ENCODE assay signal across 22 cellular contexts in the genomic region with DNA sequence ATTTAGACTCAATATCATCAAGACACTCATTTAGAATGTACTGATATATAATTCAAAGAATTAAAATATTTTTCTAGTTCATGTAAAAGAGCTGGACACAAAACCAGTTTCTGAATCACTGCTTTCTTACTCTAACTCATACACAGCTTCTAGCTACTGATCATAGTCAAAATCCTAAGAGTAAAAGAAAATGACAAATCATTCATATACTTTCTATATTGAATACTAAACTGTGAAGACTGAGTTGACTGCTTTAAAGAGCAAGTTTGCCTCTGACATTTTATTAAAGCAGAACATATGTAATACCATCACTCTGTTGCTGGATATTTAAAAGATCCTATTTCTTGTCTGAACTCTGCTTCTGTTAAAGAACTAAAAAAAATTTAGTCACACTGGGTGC. TPM values are rescaled to one million over a fixed set of nuclear protein-coding genes. Genes with fewer than 3 reads are reported as not detected.
DNase-seq lines count a peak whose midpoint lies in the region; ATAC-seq and TF ChIP-seq lines count a peak whose summit lies in the region.
"Had no signal": no experiment of that assay in that cellular context is flagged by ENCODE, and none has a peak within 500 bp of the region (broad histone marks: within the 10 kb centered on the region; RNA-seq: fewer than 3 reads in every experiment).

No MANE protein-coding gene starts in this region.

- peak overlapping the region; percentile 74; the same call in 1 of the 2 replicates for H3K4me2 ChIP-seq in DND-41 (ENCODE audit: insufficient read depth, low read length)
- no peak overlapping the region for H3K4me2 ChIP-seq in MM.1S (ENCODE audit: low read depth, low read length)

- H3K27me3 ChIP-seq in CD4-positive, alpha-beta T cell (ENCODE audit: control insufficient read depth, insufficient read depth, low read length) = no peaks in the 10 kb centered on the region
- H3K27me3 ChIP-seq in DND-41 (ENCODE audit: insufficient read depth, low read length, poor library complexity) (no peaks in the 10 kb centered on the region), MM.1S (replicated peaks; ENCODE audit: insufficient read depth, low read length) (no peaks in the 10 kb centered on the region)

- peaks cover 55% of the 10 kb centered on the region for H3K36me3 ChIP-seq in DND-41 (ENCODE audit: insufficient read depth, low read length)
- H3K36me3 ChIP-seq in MM.1S (replicated peaks; ENCODE audit: insufficient read depth, low read length) = no peaks in the 10 kb centered on the region

- intact Hi-C loops in activated naive CD4-positive, alpha-beta T cell treated with anti-CD3 and anti-CD28 coated beads for 36 hours (cut with micrococcal nuclease) = loop anchor here (5.0 to 10.0 kb wide), 4 partner anchors 285 to 1500 kb away; no protein-coding TSS in a partner anchor
- intact Hi-C loops in CD4-positive, alpha-beta T cell (cut with DNase I, micrococcal nuclease) = loop anchor here (5.0 to 10.0 kb wide), 4 partner anchors 175 to 835 kb away; partner anchors contain the start of gene EIF1AY (in 2 of the 2)

- H2AFZ ChIP-seq in DND-41 (ENCODE audit: low read depth, low read length) (no peak overlapping the region), MM.1S (ENCODE audit: low read length) (no peak overlapping the region)

- no peak for DNase-seq in activated naive CD4-positive, alpha-beta T cell treated with anti-CD3 and anti-CD28 coated beads for 36 hours
- no peak for DNase-seq in CD4-positive, alpha-beta T cell
- DNase-seq in DND-41 (no peak), SIG-M5 (lab: John Stamatoyannopoulos, UW) (no peak), NCI-H1694 (lab: John Stamatoyannopoulos, UW) (no peak), MM.1S (no peak)
- no peak for DNase-seq in activated naive CD8-positive, alpha-beta T cell treated with anti-CD3 and anti-CD28 coated beads, Interleukin-2, amount 50 U/mL, for 24 hours
- DNase-seq: DMS153, KBM-7, NCI-H1694 treated with DMSO at 0.1 percent for 48 hours, NCI-H2081, NCI-H2171, NCI-H226, NCI-H510A, NCI-H69, Right ventricle myocardium superior, RPMI8226 had no signal

- H3K9me2 ChIP-seq in MM.1S (replicated peaks; ENCODE audit: insufficient read depth, low read length) = no peaks in the 10 kb centered on the region

- POLR2A ChIA-PET in CD4-positive, alpha-beta T cell (lab: Charles Lee) = interaction anchor here (1.0 kb wide), 1 partner anchor 174 kb away, joined by 3 read pairs; no protein-coding TSS in a partner anchor

- no peaks in the 10 kb centered on the region for H3K27me3 Mint-ChIP-seq in activated naive CD4-positive, alpha-beta T cell treated with anti-CD3 and anti-CD28 coated beads, Interleukin-2, amount 50 U/mL, for 24 hours
- no peaks in the 10 kb centered on the region for H3K27me3 Mint-ChIP-seq in activated naive CD4-positive, alpha-beta T cell treated with anti-CD3 and anti-CD28 coated beads for 36 hours (ENCODE audit: low read depth)
- H3K27me3 Mint-ChIP-seq in CD4-positive, alpha-beta T cell = no peaks in the 10 kb centered on the region
- no peaks in the 10 kb centered on the region for H3K27me3 Mint-ChIP-seq in activated naive CD8-positive, alpha-beta T cell treated with anti-CD3 and anti-CD28 coated beads, Interleukin-2, amount 50 U/mL, for 24 hours

- H3K4me1 Mint-ChIP-seq in activated naive CD4-positive, alpha-beta T cell treated with anti-CD3 and anti-CD28 coated beads, Interleukin-2, amount 50 U/mL, for 24 hours = peaks cover 46% of the 10 kb centered on the region
- H3K4me1 Mint-ChIP-seq in activated naive CD4-positive, alpha-beta T cell treated with anti-CD3 and anti-CD28 coated beads for 36 hours (ENCODE audit: low read depth) = peaks cover 32% of the 10 kb centered on the region
- H3K4me1 Mint-ChIP-seq in CD4-positive, alpha-beta T cell (ENCODE audit: low read depth) = peaks cover 61% of the 10 kb centered on the region
- peaks cover 30% of the 10 kb centered on the region for H3K4me1 Mint-ChIP-seq in activated naive CD8-positive, alpha-beta T cell treated with anti-CD3 and anti-CD28 coated beads, Interleukin-2, amount 50 U/mL, for 24 hours

- no peaks in the 10 kb centered on the region for H4K20me1 ChIP-seq in DND-41 (ENCODE audit: insufficient read depth, low read length)
- H4K20me1 ChIP-seq in MM.1S (ENCODE audit: insufficient read depth, low read length) = no peaks in the 10 kb centered on the region

- H3K4me1 ChIP-seq in DND-41 (ENCODE audit: insufficient read depth, low read length) (peaks cover 46% of the 10 kb centered on the region), MM.1S (ENCODE audit: low read length) (no peaks in the 10 kb centered on the region)

- no peaks in the 10 kb centered on the region for H3K9me3 ChIP-seq in CD4-positive, alpha-beta T cell (ENCODE audit: control insufficient read depth, low read length)
- H3K9me3 ChIP-seq in DND-41 (ENCODE audit: insufficient read depth, low read length, severe bottlenecking) = no peaks in the 10 kb centered on the region
- no peaks in the 10 kb centered on the region for H3K9me3 ChIP-seq in MM.1S (replicated peaks; ENCODE audit: insufficient read depth, low read length)

- H3K36me3 Mint-ChIP-seq in activated naive CD4-positive, alpha-beta T cell treated with anti-CD3 and anti-CD28 coated beads, Interleukin-2, amount 50 U/mL, for 24 hours = peaks cover 6% of the 10 kb centered on the region
- H3K36me3 Mint-ChIP-seq in activated naive CD4-positive, alpha-beta T cell treated with anti-CD3 and anti-CD28 coated beads for 36 hours (ENCODE audit: low read depth) = peaks cover 33% of the 10 kb centered on the region
- H3K36me3 Mint-ChIP-seq in CD4-positive, alpha-beta T cell (ENCODE audit: low read depth) = peaks cover 61% of the 10 kb centered on the region
- H3K36me3 Mint-ChIP-seq in activated naive CD8-positive, alpha-beta T cell treated with anti-CD3 and anti-CD28 coated beads, Interleukin-2, amount 50 U/mL, for 24 hours (ENCODE audit: low read depth) = peaks cover 17% of the 10 kb centered on the region

- H3K9me3 Mint-ChIP-seq in activated naive CD4-positive, alpha-beta T cell treated with anti-CD3 and anti-CD28 coated beads, Interleukin-2, amount 50 U/mL, for 24 hours = no peaks in the 10 kb centered on the region
- H3K9me3 Mint-ChIP-seq in activated naive CD4-positive, alpha-beta T cell treated with anti-CD3 and anti-CD28 coated beads for 36 hours = no peaks in the 10 kb centered on the region
- H3K9me3 Mint-ChIP-seq in CD4-positive, alpha-beta T cell = no peaks in the 10 kb centered on the region
- no peaks in the 10 kb centered on the region for H3K9me3 Mint-ChIP-seq in activated naive CD8-positive, alpha-beta T cell treated with anti-CD3 and anti-CD28 coated beads, Interleukin-2, amount 50 U/mL, for 24 hours

- H3K27ac ChIP-seq in CD4-positive, alpha-beta T cell (ENCODE audit: low read depth, low read length) = no peak overlapping the region
- no peak overlapping the region for H3K27ac ChIP-seq in DND-41 (ENCODE audit: low read length)
- H3K27ac ChIP-seq in MM.1S (ENCODE audit: low read length) = no peak overlapping the region
- H3K27ac ChIP-seq: C4-2B had no signal

- H3K9ac ChIP-seq in DND-41 (ENCODE audit: low read depth, low read length) = no peak overlapping the region
- no peak overlapping the region for H3K9ac ChIP-seq in MM.1S (ENCODE audit: low read length)

- H3K79me2 ChIP-seq in DND-41 (ENCODE audit: insufficient read depth, low read length) = peaks cover 75% of the 10 kb centered on the region
- no peaks in the 10 kb centered on the region for H3K79me2 ChIP-seq in MM.1S (ENCODE audit: low read length)

- H3K4me3 Mint-ChIP-seq in activated naive CD4-positive, alpha-beta T cell treated with anti-CD3 and anti-CD28 coated beads, Interleukin-2, amount 50 U/mL, for 24 hours = peak overlapping the region; percentile 91
- no peak overlapping the region for H3K4me3 Mint-ChIP-seq in activated naive CD4-positive, alpha-beta T cell treated with anti-CD3 and anti-CD28 coated beads for 36 hours
- H3K4me3 Mint-ChIP-seq in CD4-positive, alpha-beta T cell = peak overlapping the region; percentile 98
- H3K4me3 Mint-ChIP-seq in activated naive CD8-positive, alpha-beta T cell treated with anti-CD3 and anti-CD28 coated beads, Interleukin-2, amount 50 U/mL, for 24 hours = no peak overlapping the region

- no peak for TF ChIP-seq CTCF in CD4-positive, alpha-beta T cell (IDR thresholded peaks at IDR 0.05)
- TF ChIP-seq CTCF in DND-41 (IDR thresholded peaks at IDR 0.05; ENCODE audit: borderline replicate concordance, extremely low read depth, low read length, poor library complexity, severe bottlenecking) (no peak), MM.1S (IDR thresholded peaks at IDR 0.05; ENCODE audit: low read length) (no peak)

- CTCF ChIA-PET in activated naive CD4-positive, alpha-beta T cell treated with anti-CD3 and anti-CD28 coated beads for 36 hours (lab: Charles Lee) = no interaction called here
- CTCF ChIA-PET in CD4-positive, alpha-beta T cell (lab: Charles Lee) = no interaction called here

- no peak overlapping the region for H3K4me3 ChIP-seq in DND-41 (ENCODE audit: low read depth in 1 of 2, low read length in 2 of 2)
- no peak overlapping the region for H3K4me3 ChIP-seq in MM.1S (ENCODE audit: low read length)

- no peaks in the 10 kb centered on the region for H3F3A ChIP-seq in MM.1S (ENCODE audit: insufficient read depth, low read length)

- H3K27ac Mint-ChIP-seq in activated naive CD4-positive, alpha-beta T cell treated with anti-CD3 and anti-CD28 coated beads, Interleukin-2, amount 50 U/mL, for 24 hours = no peak overlapping the region
- no peak overlapping the region for H3K27ac Mint-ChIP-seq in activated naive CD4-positive, alpha-beta T cell treated with anti-CD3 and anti-CD28 coated beads for 36 hours
- H3K27ac Mint-ChIP-seq in CD4-positive, alpha-beta T cell = peak overlapping the region; percentile 59
- H3K27ac Mint-ChIP-seq in activated naive CD8-positive, alpha-beta T cell treated with anti-CD3 and anti-CD28 coated beads, Interleukin-2, amount 50 U/mL, for 24 hours = no peak overlapping the region

- no peak for ATAC-seq in CD4-positive, alpha-beta T cell (ENCODE audit: poor library complexity)
- no peak for ATAC-seq in DND-41 (ENCODE audit: insufficient read depth, low read depth)
- peak; percentile 26 for ATAC-seq in activated naive CD8-positive, alpha-beta T cell treated with anti-CD3 and anti-CD28 coated beads, Interleukin-2, amount 50 U/mL, for 24 hours
- ATAC-seq: HCT116 had no signal

RNA-seq across cellular contexts. Expression of gene KDM5D, which starts 2.4 kb away (rescaled TPM):
- total RNA-seq in activated naive CD4-positive, alpha-beta T cell treated with anti-CD3 and anti-CD28 coated beads for 36 hours = 10 to 100 TPM; 24.3 to 25.0 TPM
- total RNA-seq in CD4-positive, alpha-beta T cell = 100 to 1,000 TPM; 113 to 118 TPM
- total RNA-seq: A673, MCF 10A had no signal

Comparison
In these comparisons a context has a peak if more than half of its experiments do, and no peak if none do; other contexts are left out.
1. H3K4me3 Mint-ChIP-seq: peak in activated naive CD4-positive, alpha-beta T cell treated with anti-CD3 and anti-CD28 coated beads, Interleukin-2, amount 50 U/mL, for 24 hours (single experiment) and CD4-positive, alpha-beta T cell (single experiment); none in activated naive CD4-positive, alpha-beta T cell treated with anti-CD3 and anti-CD28 coated beads for 36 hours (single experiment) and activated naive CD8-positive, alpha-beta T cell treated with anti-CD3 and anti-CD28 coated beads, Interleukin-2, amount 50 U/mL, for 24 hours (single experiment).